In the genomic region with DNA sequence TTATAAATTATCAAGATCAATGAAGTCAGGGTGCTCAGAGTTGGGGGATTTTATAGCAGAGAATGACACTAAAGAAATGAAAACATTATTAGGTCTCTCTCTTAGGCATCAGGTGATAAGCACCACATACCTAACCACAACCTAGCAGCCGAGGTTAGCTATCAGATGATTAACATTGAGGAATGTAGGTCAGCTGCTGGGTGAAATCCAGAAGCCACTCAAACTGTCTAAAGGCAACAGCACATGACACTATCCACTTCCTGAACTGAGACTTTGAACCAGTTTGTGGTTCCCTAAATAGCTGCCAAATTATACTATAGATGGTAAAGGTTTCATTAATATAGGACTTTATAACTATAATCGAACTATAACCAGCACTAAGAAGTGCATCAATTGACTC, we compare ENCODE assay signal across 8 cellular contexts. TPM values are rescaled to one million over a fixed set of nuclear protein-coding genes. Genes with fewer than 3 reads are reported as not detected.
DNase-seq lines count a peak whose midpoint lies in the region; TF ChIP-seq lines count a peak whose summit lies in the region.

No MANE protein-coding gene starts in this region.

- 68% methylated on average over 2 of the region's 2 CpGs for WGBS in prostate gland

- no peak overlapping the region for H3K4me3 Mint-ChIP-seq in MCF 10A (ENCODE audit: unreplicated experiment)
- H3K4me3 Mint-ChIP-seq in T-helper 2 cell treated with Interferon-gamma antibody and Interleukin-4, amounts not matched to agents 5 μg/mL and 100 μg/mL, for 36 hours: no peak overlapping the region

- CTCF ChIA-PET in MCF 10A (lab: Yijun Ruan, JAX): interaction anchor here (0.6 to 2.5 kb wide), 5 partner anchors 10 to 1190 kb away, joined by 3 to 14 read pairs (median 4); no protein-coding TSS in a partner anchor

- peaks cover 0 to 5% of the 10 kb centered on the region in 2 donors for H3K4me1 ChIP-seq in breast epithelium
- H3K4me1 ChIP-seq in prostate gland (replicated peaks): peaks cover 5% of the 10 kb centered on the region

- TF ChIP-seq CTCF in MCF 10A (IDR thresholded peaks at IDR 0.05; ENCODE audit: unreplicated experiment) (no peak), breast epithelium (IDR thresholded peaks at IDR 0.05) (no peak), fibroblast of villous mesenchyme (IDR thresholded peaks at IDR 0.05; ENCODE audit: insufficient read depth, low read depth, low read length) (no peak), prostate gland (IDR thresholded peaks at IDR 0.05) (no peak)

- peaks cover 7% of the 10 kb centered on the region for H3K36me3 Mint-ChIP-seq in MCF 10A (ENCODE audit: insufficient read depth, unreplicated experiment)
- H3K36me3 Mint-ChIP-seq in T-helper 2 cell treated with Interferon-gamma antibody and Interleukin-4, amounts not matched to agents 5 μg/mL and 100 μg/mL, for 36 hours (ENCODE audit: low read depth): peaks cover 27% of the 10 kb centered on the region

- H3K9me3 Mint-ChIP-seq in MCF 10A (ENCODE audit: unreplicated experiment): no peaks in the 10 kb centered on the region
- H3K9me3 Mint-ChIP-seq in T-helper 2 cell treated with Interferon-gamma antibody and Interleukin-4, amounts not matched to agents 5 μg/mL and 100 μg/mL, for 36 hours: no peaks in the 10 kb centered on the region

- no peaks in the 10 kb centered on the region for H3K27me3 Mint-ChIP-seq in MCF 10A (ENCODE audit: insufficient read depth, unreplicated experiment)
- no peaks in the 10 kb centered on the region for H3K27me3 Mint-ChIP-seq in T-helper 2 cell treated with Interferon-gamma antibody and Interleukin-4, amounts not matched to agents 5 μg/mL and 100 μg/mL, for 36 hours (ENCODE audit: low read depth)

- DNase-seq in MCF 10A (ENCODE audit: unreplicated experiment): peak; percentile 24
- DNase-seq in breast epithelium (ENCODE audit: low spot score in 2 of 2): no peak
- DNase-seq in T-helper 2 cell treated with Interferon-gamma antibody and Interleukin-4, amounts not matched to agents 5 μg/mL and 100 μg/mL, for 36 hours (ENCODE audit: low spot score): peak; percentile 16
- DNase-seq in fibroblast of villous mesenchyme (ENCODE audit: low read depth): peak; percentile 68
- DNase-seq in stromal cell of bone marrow (ENCODE audit: low read depth): peak; percentile 13
- no peak for DNase-seq in DMS79 (lab: John Stamatoyannopoulos, UW)
- no peak for DNase-seq in mesenteric fat pad (ENCODE audit: low spot score)
- no peak for DNase-seq in prostate gland (ENCODE audit: low spot score)

- H3K27ac Mint-ChIP-seq in MCF 10A (ENCODE audit: low read depth, unreplicated experiment): no peak overlapping the region
- H3K27ac Mint-ChIP-seq in T-helper 2 cell treated with Interferon-gamma antibody and Interleukin-4, amounts not matched to agents 5 μg/mL and 100 μg/mL, for 36 hours: peak overlapping the region; percentile 9

- no peak overlapping the region for H3K27ac ChIP-seq in breast epithelium
- no peak overlapping the region for H3K27ac ChIP-seq in prostate gland

- BruUV-seq in MCF 10A (replicated peaks; lab: Mats Ljungman, UMichigan): no TSS peak

- H3K36me3 ChIP-seq in breast epithelium: no peaks in the 10 kb centered on the region
- H3K36me3 ChIP-seq in prostate gland: no peaks in the 10 kb centered on the region

- intact Hi-C loops in MCF 10A (cut with micrococcal nuclease) (no loop called here), breast epithelium (cut with DNase I; ENCODE audit: low total_unique reads) (no loop called here), prostate gland (cut with DNase I) (no loop called here)

- H3K4me3 ChIP-seq in breast epithelium (no peak overlapping the region), fibroblast of villous mesenchyme (ENCODE audit: low read depth, low read length) (no peak overlapping the region), prostate gland (no peak overlapping the region)

- no peaks in the 10 kb centered on the region for H3K9me3 ChIP-seq in breast epithelium
- H3K9me3 ChIP-seq in prostate gland: no peaks in the 10 kb centered on the region

- H3K27me3 ChIP-seq in breast epithelium (no peaks in the 10 kb centered on the region), prostate gland (replicated peaks; ENCODE audit: insufficient read depth) (no peaks in the 10 kb centered on the region)

- POLR2A ChIA-PET in MCF 10A (lab: Yijun Ruan, JAX): interaction anchor here (4.1 kb wide), 1 partner anchor 10 kb away, joined by 27 read pairs; no protein-coding TSS in a partner anchor

- peaks cover 38% of the 10 kb centered on the region for H3K4me1 Mint-ChIP-seq in MCF 10A (ENCODE audit: insufficient read depth, unreplicated experiment)
- peaks cover 43% of the 10 kb centered on the region for H3K4me1 Mint-ChIP-seq in T-helper 2 cell treated with Interferon-gamma antibody and Interleukin-4, amounts not matched to agents 5 μg/mL and 100 μg/mL, for 36 hours (ENCODE audit: low read depth)

- TF ChIP-seq POLR2A in breast epithelium (IDR thresholded peaks at IDR 0.05): no peak
- no peak for TF ChIP-seq POLR2A in prostate gland (IDR thresholded peaks at IDR 0.05)

RNA-seq across cellular contexts. Expression of a gene that starts 4.7 kb away (rescaled TPM):
- total RNA-seq in MCF 10A (2022): 19.4 and 25.7 TPM in 2 replicates
- 10 to 100 TPM; 38.7 to 64.5 (median 48.8) TPM for total RNA-seq in breast epithelium
- 45.1 and 161 TPM in 2 replicates for total RNA-seq in fibroblast of villous mesenchyme
- 22.8 TPM for total RNA-seq in mesenteric fat pad
- total RNA-seq in prostate gland: 10 to 100 TPM; 21.5 to 50.3 TPM

Comparison
In these comparisons a context has a peak if more than half of its experiments do, and no peak if none do; other contexts are left out.
1. DNase-seq: peak in MCF 10A (single experiment), T-helper 2 cell treated with Interferon-gamma antibody and Interleukin-4, amounts not matched to agents 5 μg/mL and 100 μg/mL, for 36 hours (single experiment), fibroblast of villous mesenchyme (single experiment) and stromal cell of bone marrow (single experiment); none in breast epithelium (0 of 2), DMS79 (single experiment), mesenteric fat pad (single experiment) and prostate gland (single experiment).